23 cellular contexts compared by ENCODE assay signal in the genomic region with DNA sequence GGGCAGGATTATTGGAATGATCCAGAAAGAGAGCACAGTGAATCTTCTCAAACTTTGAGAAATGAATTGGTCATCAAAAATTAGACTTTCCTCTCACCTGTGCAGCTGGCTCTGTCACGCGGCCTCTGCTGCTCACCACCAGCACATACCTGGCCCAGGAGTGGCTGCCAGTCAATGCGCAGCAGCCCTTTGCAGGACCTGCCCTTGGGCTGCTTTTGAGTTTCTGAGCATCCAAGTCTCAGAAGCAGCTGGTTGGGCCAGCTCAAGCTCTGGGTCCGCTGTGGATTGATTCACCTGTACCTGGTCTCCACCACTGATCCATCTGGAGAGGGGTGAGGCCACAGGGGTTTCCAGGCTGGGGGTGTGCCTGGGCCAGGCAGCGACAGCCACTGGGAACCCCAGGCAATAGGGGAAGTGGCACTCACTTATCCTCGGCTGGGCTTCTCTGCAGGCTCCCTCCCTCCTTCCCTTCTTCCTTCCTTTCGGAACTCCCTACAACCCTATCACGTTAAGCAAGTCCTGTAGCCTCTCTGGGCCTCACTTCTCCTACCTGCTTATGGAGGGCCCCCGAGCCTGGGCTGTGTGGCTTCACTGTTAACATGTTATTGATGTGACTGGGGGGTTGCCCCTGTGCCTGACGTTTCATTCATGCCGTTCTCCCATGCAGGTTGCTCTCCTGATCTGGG. TPM values are rescaled to one million over a fixed set of nuclear protein-coding genes. Genes with fewer than 3 reads are reported as not detected.
A peak's percentile ranks its signal among the peaks of the same experiment; 100 is the strongest.
DNase-seq lines count a peak whose midpoint lies in the region; ATAC-seq, FAIRE-seq and TF ChIP-seq lines count a peak whose summit lies in the region.
"Had no signal": no experiment of that assay in that cellular context is flagged by ENCODE, and none has a peak within 500 bp of the region (broad histone marks: within the 10 kb centered on the region; RNA-seq: fewer than 3 reads in every experiment).

No MANE protein-coding gene starts in this region.

- peaks cover 96% of the 10 kb centered on the region for H3K79me2 ChIP-seq in HepG2 (ENCODE audit: insufficient read depth, low read length)
- peaks cover 9% of the 10 kb centered on the region for H3K79me2 ChIP-seq in trophoblast cell (ENCODE audit: control insufficient read depth, insufficient read depth, low read length, poor library complexity)

- DNase-seq in Caco-2 (peak in 1 of 2 experiments; percentile 17), SJSA1 (ENCODE audit: low read depth in 1 of 2, low spot score in 2 of 2) (no peak), HepG2 (ENCODE audit: low spot score) (no peak), trophoblast cell (peak; percentile 91 to 96), foreskin melanocyte (no peak), ureter (ENCODE audit: low spot score) (no peak), hepatic stellate cell (ENCODE audit: low spot score) (no peak), NCI-H2107 treated with DMSO at 0.1 percent for 48 hours (lab: John Stamatoyannopoulos, UW; ENCODE audit: unreplicated experiment) (no peak)
- DNase-seq: activated CD4-positive, alpha-beta T cell treated with anti-CD3 and anti-CD28 coated beads, Interleukin-2, amount 10 ng/mL, durations not matched to agents 24 days and 14 days; activated CD8-positive, alpha-beta memory T cell treated with anti-CD3 and anti-CD28 coated beads, Interleukin-2, amount 50 U/mL, for 4 hours; activated gamma-delta T cell treated with Interleukin-2 at 50 U/mL for 16 hours; CD4-positive, alpha-beta T cell; DND-41; esophagus squamous epithelium; left ventricle myocardium inferior; naive B cell; NCI-H1092; NCI-H2081 treated with DMSO at 0.1 percent for 48 hours; NCI-H510A treated with DMSO at 0.1 percent for 48 hours; stimulated activated CD4-positive, alpha-beta T cell treated with anti-CD3 and anti-CD28 coated beads, Interleukin-2, amount 100 ng/mL, for 48 hours; T-cell had no signal

- peak overlapping the region; percentile 80 for H3K27ac ChIP-seq in SJSA1
- peak overlapping the region; percentile 81 for H3K27ac ChIP-seq in HepG2 (ENCODE audit: extremely low read length, insufficient read depth, low read length)
- H3K27ac ChIP-seq in trophoblast cell (ENCODE audit: low read depth, low read length) = no peak overlapping the region
- H3K27ac ChIP-seq: esophagus squamous epithelium, KMS-11, left ventricle myocardium inferior had no signal

- H4K8ac ChIP-seq in trophoblast cell (ENCODE audit: low read depth, low read length) = no peak overlapping the region

- FAIRE-seq in HepG2 (lab: Jason Lieb, UNC) = peak; percentile 12

- H3K9me3 Mint-ChIP-seq in Caco-2 (ENCODE audit: unreplicated experiment) = no peaks in the 10 kb centered on the region
- H3K9me3 Mint-ChIP-seq: activated CD4-positive, alpha-beta T cell treated with anti-CD3 and anti-CD28 coated beads, Interleukin-2, amount 10 ng/mL, durations not matched to agents 24 days and 14 days; CD4-positive, alpha-beta T cell; T-cell had no signal

- H4K20me1 ChIP-seq in HepG2 (ENCODE audit: insufficient read depth, low read length) = peaks cover 80% of the 10 kb centered on the region

- no peak overlapping the region for H3K4me3 ChIP-seq in Caco-2 (ENCODE audit: low read depth, low read length)
- no peak overlapping the region for H3K4me3 ChIP-seq in SJSA1
- H3K4me3 ChIP-seq in HepG2 (replicated peaks in 1 of 3; ENCODE audit: insufficient read depth in 1 of 3, low read depth in 2 of 3, low read length in 3 of 3) = peak overlapping the region in 1 of 3 experiments; percentile 47; a peak in 2 of 6 replicates
- no peak overlapping the region for H3K4me3 ChIP-seq in trophoblast cell (ENCODE audit: low read depth, low read length)
- H3K4me3 ChIP-seq: esophagus squamous epithelium, left ventricle myocardium inferior had no signal

- TF ChIP-seq EP300 in HepG2 (IDR thresholded peaks at IDR 0.05; ENCODE audit: low read depth in 2 of 2, low read length in 2 of 2) (no peak), HepG2 (CRISPR knock-in tag; IDR thresholded peaks at IDR 0.05; ENCODE audit: borderline replicate concordance) (no peak)

- H3K4me1 Mint-ChIP-seq in Caco-2 (ENCODE audit: low read depth, unreplicated experiment) = peaks cover 17% of the 10 kb centered on the region
- H3K4me1 Mint-ChIP-seq: activated CD4-positive, alpha-beta T cell treated with anti-CD3 and anti-CD28 coated beads, Interleukin-2, amount 10 ng/mL, durations not matched to agents 24 days and 14 days; T-cell had no signal

- CTCF ChIA-PET in Caco-2 (lab: Charles Lee) = no interaction called here
- CTCF ChIA-PET in HepG2 (lab: Yijun Ruan, JAX; ENCODE audit: low intra/inter-chr PET ratio, low total read pairs) = no interaction called here

- H3K9ac ChIP-seq in HepG2 (ENCODE audit: insufficient read depth, low read depth, low read length) (peak overlapping the region; percentile 46), trophoblast cell (ENCODE audit: low read length) (no peak overlapping the region)
- H3K9ac ChIP-seq: KMS-11 had no signal

- H3K4me1 ChIP-seq in Caco-2 (peaks cover 92% of the 10 kb centered on the region), SJSA1 (replicated peaks) (peaks cover 69% of the 10 kb centered on the region), HepG2 (ENCODE audit: insufficient read depth, low read length) (peaks cover 100% of the 10 kb centered on the region), trophoblast cell (ENCODE audit: control insufficient read depth in 1 of 2, insufficient read depth in 2 of 2, low read length in 2 of 2) (peaks cover 45 to 50% of the 10 kb centered on the region in 2 experiments)

- intact Hi-C loops in Caco-2 (cut with micrococcal nuclease; ENCODE audit: unreplicated experiment) = loop anchor here (1.0 to 2.0 kb wide), 3 partner anchors 8 to 47 kb away; partner anchors contain the start of gene SH3BP4
- intact Hi-C loops in HepG2 (cut with micrococcal nuclease; ENCODE audit: unreplicated experiment) = loop anchor here (1.0 to 2.0 kb wide), 2 partner anchors 47 to 119 kb away; partner anchors contain the start of gene SH3BP4

- H3K27me3 Mint-ChIP-seq in Caco-2 (ENCODE audit: insufficient read depth, unreplicated experiment) = no peaks in the 10 kb centered on the region
- H3K27me3 Mint-ChIP-seq: activated CD4-positive, alpha-beta T cell treated with anti-CD3 and anti-CD28 coated beads, Interleukin-2, amount 10 ng/mL, durations not matched to agents 24 days and 14 days; CD4-positive, alpha-beta T cell; naive B cell had no signal

- H3K18ac ChIP-seq in trophoblast cell (ENCODE audit: low read length) = no peak overlapping the region

- no peak overlapping the region for H3K14ac ChIP-seq in trophoblast cell (ENCODE audit: low read length)

- POLR2A ChIA-PET in Caco-2 (lab: Charles Lee) (interaction anchor here (1.1 kb wide), 1 partner anchor 20 kb away, joined by 3 read pairs; no protein-coding TSS in a partner anchor), HepG2 (lab: Yijun Ruan, JAX) (interaction anchor here (1.1 to 10.2 kb wide), 9 partner anchors 19 to 440 kb away, joined by 3 to 268 read pairs (median 7); no protein-coding TSS in a partner anchor)

- H3K36me3 Mint-ChIP-seq in Caco-2 (ENCODE audit: insufficient read depth, unreplicated experiment) = peaks cover 37% of the 10 kb centered on the region
- H3K36me3 Mint-ChIP-seq: naive B cell, T-cell had no signal

- 53% methylated on average over 11 of the region's 11 CpGs for WGBS in HepG2 (ENCODE audit: low lambda C conversion rate)
- no CpG with 5 or more reads among the region's 11 CpGs for WGBS in trophoblast cell (ENCODE audit: extremely low coverage, insufficient coverage, insufficient read length)

- H2BK120ac ChIP-seq in trophoblast cell (ENCODE audit: insufficient read depth, low read length, poor library complexity) = no peak overlapping the region

- in situ Hi-C loops in HepG2 (cut with HindIII; ENCODE audit: extremely low pct_ligation_motif_present, low pct_unique_long_range_greater_than_20kb) = no loop called here

- no peak overlapping the region for H2BK5ac ChIP-seq in trophoblast cell (ENCODE audit: low read depth, low read length, poor library complexity)

- H3K36me3 ChIP-seq in Caco-2 (ENCODE audit: control insufficient read depth, insufficient read depth, low read length) (no peaks in the 10 kb centered on the region), SJSA1 (peaks cover 90% of the 10 kb centered on the region), HepG2 (replicated peaks in 1 of 2; ENCODE audit: control insufficient read depth in 1 of 2, insufficient read depth in 2 of 2, low read length in 2 of 2) (peaks cover 14 to 47% of the 10 kb centered on the region in 2 experiments; a peak in 4 of 5 replicates), trophoblast cell (ENCODE audit: control insufficient read depth in 1 of 2, insufficient read depth in 2 of 2, low read length in 2 of 2) (peaks cover 5 to 9% of the 10 kb centered on the region in 2 experiments)

- no TSS peak for BruUV-seq in Caco-2 (replicated peaks; lab: Mats Ljungman, UMichigan)
- no TSS peak for BruUV-seq in HepG2 (replicated peaks; lab: Mats Ljungman, UMichigan)

- TF ChIP-seq CTCF in Caco-2 (IDR thresholded peaks at IDR 0.05; ENCODE audit: insufficient read depth in 1 of 2, low read depth in 1 of 2, low read length in 1 of 2, severe bottlenecking in 1 of 2, unreplicated experiment in 1 of 2) = no peak
- TF ChIP-seq CTCF in HepG2 (CRISPR knock-in tag; IDR thresholded peaks at IDR 0.05) = no peak; the same call in 1 of the 2 replicates

- H3K79me1 ChIP-seq in trophoblast cell (ENCODE audit: low read length) = peaks cover 21% of the 10 kb centered on the region

- H3K27ac Mint-ChIP-seq in Caco-2 (ENCODE audit: unreplicated experiment) = peak overlapping the region; percentile 52
- H3K27ac Mint-ChIP-seq: activated CD4-positive, alpha-beta T cell treated with anti-CD3 and anti-CD28 coated beads, Interleukin-2, amount 10 ng/mL, durations not matched to agents 24 days and 14 days; CD4-positive, alpha-beta T cell; T-cell had no signal

- no peak overlapping the region for H3K4ac ChIP-seq in trophoblast cell (ENCODE audit: low read depth, low read length)

- ATAC-seq in HepG2 = no peak; the same call in 2 of the 3 replicates
- ATAC-seq: Right ventricle myocardium inferior, T-cell had no signal

- H2AFZ ChIP-seq in HepG2 (ENCODE audit: low read length) = no peak overlapping the region
- no peak overlapping the region for H2AFZ ChIP-seq in trophoblast cell (ENCODE audit: insufficient read depth, low read length, poor library complexity)

- TF ChIP-seq RAD21 in HepG2 (CRISPR knock-in tag; IDR thresholded peaks at IDR 0.05) = no peak

- H2BK12ac ChIP-seq in trophoblast cell (ENCODE audit: low read length) = no peak overlapping the region

- H4K12ac ChIP-seq in trophoblast cell (ENCODE audit: low read depth, low read length) = no peak overlapping the region

- H3K4me3 Mint-ChIP-seq in Caco-2 (ENCODE audit: unreplicated experiment) = peak overlapping the region; percentile 57
- H3K4me3 Mint-ChIP-seq: activated CD4-positive, alpha-beta T cell treated with anti-CD3 and anti-CD28 coated beads, Interleukin-2, amount 10 ng/mL, durations not matched to agents 24 days and 14 days; CD4-positive, alpha-beta T cell; naive B cell; T-cell had no signal

- H3K9me3 ChIP-seq in Caco-2 = no peaks in the 10 kb centered on the region
- H3K9me3 ChIP-seq in SJSA1 (replicated peaks) = no peaks in the 10 kb centered on the region
- H3K9me3 ChIP-seq in HepG2 (ENCODE audit: low read length) = no peaks in the 10 kb centered on the region
- H3K9me3 ChIP-seq in trophoblast cell (ENCODE audit: insufficient read depth, low read depth, low read length) = peaks cover 2% of the 10 kb centered on the region
- H3K9me3 ChIP-seq: esophagus squamous epithelium, left ventricle myocardium inferior had no signal

- no peak overlapping the region for H4K91ac ChIP-seq in trophoblast cell (ENCODE audit: low read depth, low read length)

- no peak overlapping the region for H3K23ac ChIP-seq in trophoblast cell (ENCODE audit: low read length)

- H3K27me3 ChIP-seq in Caco-2 (replicated peaks; ENCODE audit: control insufficient read depth, insufficient read depth, low read length) (no peaks in the 10 kb centered on the region), SJSA1 (replicated peaks) (no peaks in the 10 kb centered on the region), HepG2 (ENCODE audit: control insufficient read depth in 1 of 2, insufficient read depth in 2 of 2, low read length in 2 of 2) (no peaks in the 10 kb centered on the region), trophoblast cell (ENCODE audit: insufficient read depth, low read length) (no peaks in the 10 kb centered on the region)
- H3K27me3 ChIP-seq: esophagus squamous epithelium had no signal

- TF ChIP-seq POLR2A in HepG2 (IDR thresholded peaks at IDR 0.05; ENCODE audit: insufficient read depth in 1 of 2, low read depth in 2 of 2, low read length in 2 of 2) = no peak

- H3K4me2 ChIP-seq in HepG2 (ENCODE audit: low read depth, low read length) (peak overlapping the region; percentile 76), trophoblast cell (ENCODE audit: low read length) (no peak overlapping the region)
- H3K4me2 ChIP-seq: KMS-11 had no signal

- H2AK5ac ChIP-seq in trophoblast cell (ENCODE audit: low read length) = no peak overlapping the region

RNA-seq across cellular contexts. Expression of gene SH3BP4, which starts 48.1 kb away (rescaled TPM):
- total RNA-seq in Caco-2 (2022) (29.1 and 29.9 TPM in 2 replicates), HepG2 (2016; rRNA removed; fragmentation: Illumina TruSeq; extraction: Trizol) (34.6 and 44.3 TPM in 2 replicates), ureter (29.9 TPM)
- total RNA-seq in SJSA1 (2014; rRNA removed; shearing (Covaris generic)) = 78.6 and 117 TPM in 2 replicates
- 10.1 and 13.4 TPM in 2 replicates for total RNA-seq in HepG2 (2016; cell fraction: cytosol; rRNA removed; fragmentation: Illumina TruSeq; extraction: Trizol; ENCODE audit: low read depth)
- 33.4 and 38.6 TPM in 2 replicates for total RNA-seq in HepG2 (2016; cell fraction: insoluble cytoplasmic fraction; rRNA removed; fragmentation: Illumina TruSeq; extraction: Trizol)
- total RNA-seq in HepG2 (2016; cell fraction: membrane; rRNA removed; fragmentation: Illumina TruSeq; extraction: Trizol) = 23.4 and 24.2 TPM in 2 replicates
- 29.3 and 37.6 TPM in 2 replicates for total RNA-seq in HepG2 (2016; cell fraction: nucleus; rRNA removed; fragmentation: Illumina TruSeq; extraction: Trizol)
- polyA plus RNA-seq in HepG2 (2011; rRNA removed) = 99.1 and 101 TPM in 2 replicates
- polyA plus RNA-seq in HepG2 (2011; cell fraction: cytosol; rRNA removed) = 62.2 and 70.2 TPM in 2 replicates
- polyA plus RNA-seq in HepG2 (2011; cell fraction: nucleus; rRNA removed) = 57.3 and 58.3 TPM in 2 replicates
- 54.2 and 63.2 TPM in 2 replicates for polyA plus RNA-seq in HepG2 (2012)
- polyA plus RNA-seq in HepG2 (2016; cell fraction: cytosol; fragmentation: Illumina TruSeq; extraction: Trizol; ENCODE audit: low read depth) = 12.1 and 15.0 TPM in 2 replicates
- polyA plus RNA-seq in HepG2 (2016; cell fraction: insoluble cytoplasmic fraction; fragmentation: Illumina TruSeq; extraction: Trizol; ENCODE audit: low read depth) = 41.4 and 47.1 TPM in 2 replicates
- 16.0 and 16.3 TPM in 2 replicates for polyA plus RNA-seq in HepG2 (2016; cell fraction: membrane; fragmentation: Illumina TruSeq; extraction: Trizol; ENCODE audit: low read depth)
- polyA plus RNA-seq in HepG2 (2016; cell fraction: nucleus; fragmentation: Illumina TruSeq; extraction: Trizol; ENCODE audit: insufficient read depth, low read depth) = 33.7 and 37.2 TPM in 2 replicates
- 50.3 and 196 TPM in 2 replicates for polyA minus RNA-seq in HepG2 (2011; rRNA and poly(A)+ RNA removed; ENCODE audit: low replicate concordance)
- polyA minus RNA-seq in HepG2 (2011; cell fraction: cytosol; rRNA and poly(A)+ RNA removed) = 58.1 and 67.7 TPM in 2 replicates
- 92.1 and 100 TPM in 2 replicates for polyA minus RNA-seq in HepG2 (2011; cell fraction: nucleus; rRNA and poly(A)+ RNA removed)
- polyA plus RNA-seq in trophoblast cell (2013) = 35.4 and 36.3 TPM in 2 replicates

Comparison
In these comparisons a context has a peak if more than half of its experiments do, and no peak if none do; other contexts are left out.
1. DNase-seq: peak in trophoblast cell (2 of 2); none in SJSA1 (0 of 2), HepG2 (single experiment), foreskin melanocyte (single experiment), ureter (single experiment), hepatic stellate cell (single experiment) and NCI-H2107 treated with DMSO at 0.1 percent for 48 hours (single experiment).